In genomic region chr5:93163010-93163663, GRCh38 we compare ENCODE assay signal across 1 cellular context.
TF ChIP-seq lines count a peak whose summit lies in the region.

No MANE protein-coding gene starts in this region.

TF ChIP-seq in HCT116, 20 proteins besides CTCF, POLR2A, EP300 and RAD21 (continued from another document):
- TF ChIP-seq ATF3 (IDR thresholded peaks at IDR 0.05) (peak; percentile 71), EZH2 (IDR thresholded peaks at IDR 0.05) (no peak), ZNF274 (IDR thresholded peaks at IDR 0.05; ENCODE audit: low read depth, low read length) (no peak), TCF7L2 (IDR thresholded peaks at IDR 0.05; ENCODE audit: borderline replicate concordance, extremely low read depth, insufficient read depth, insufficient read length) (peak; percentile 75), ZFX (IDR thresholded peaks at IDR 0.05) (no peak)
